15 cellular contexts compared by ENCODE assay signal in the genomic region with DNA sequence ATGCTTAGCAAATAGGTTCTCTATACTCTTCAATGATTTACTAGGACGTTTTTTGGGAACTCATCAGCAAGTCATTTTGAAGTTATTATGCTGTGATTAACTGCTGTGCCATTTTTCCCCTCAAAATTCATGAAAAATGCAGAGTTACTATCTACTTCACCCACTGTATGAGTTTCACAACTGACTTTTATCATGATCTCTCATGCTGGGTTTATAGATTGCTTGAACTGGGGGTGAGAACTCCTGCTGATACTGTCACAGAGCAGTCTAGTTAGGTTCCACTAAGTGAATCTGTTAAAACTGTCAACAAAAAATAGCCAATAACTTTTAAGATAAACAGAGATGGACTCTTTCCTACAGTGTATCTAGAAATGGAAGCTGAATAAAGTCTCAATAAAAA.
DNase-seq lines count a peak whose midpoint lies in the region; ATAC-seq and TF ChIP-seq lines count a peak whose summit lies in the region.
"Had no signal": no experiment of that assay in that cellular context is flagged by ENCODE, and none has a peak within 500 bp of the region (broad histone marks: within the 10 kb centered on the region; RNA-seq: fewer than 3 reads in every experiment).

No MANE protein-coding gene starts in this region.

- H3K27me3 ChIP-seq in iPS-20b (ENCODE audit: insufficient read depth, low read length) (no peaks in the 10 kb centered on the region), PC-9 (ENCODE audit: insufficient read depth, low read depth) (no peaks in the 10 kb centered on the region)
- H3K27me3 ChIP-seq: BE2C had no signal

- H3K4me1 Mint-ChIP-seq in activated CD4-positive, alpha-beta memory T cell treated with anti-CD3 and anti-CD28 coated beads, Interleukin-2, amount 10 ng/mL, durations not matched to agents 7 days and 5 days, result no peaks in the 10 kb centered on the region

- no peak overlapping the region for H3K4me3 Mint-ChIP-seq in activated CD4-positive, alpha-beta memory T cell treated with anti-CD3 and anti-CD28 coated beads, Interleukin-2, amount 10 ng/mL, durations not matched to agents 7 days and 5 days
- H3K4me3 Mint-ChIP-seq: CD8-positive, alpha-beta T cell had no signal

- no peak for ATAC-seq in GM18867 (IDR thresholded peaks at IDR 0.05; ENCODE audit: unreplicated experiment)
- ATAC-seq: CD8-positive, alpha-beta T cell had no signal

- H3K36me3 ChIP-seq in HEK293 (ENCODE audit: control insufficient read depth in 2 of 2, insufficient read depth in 1 of 2, low read length in 2 of 2), result no peaks in the 10 kb centered on the region
- H3K36me3 ChIP-seq in iPS-20b (ENCODE audit: insufficient read depth, low read depth, low read length), result no peaks in the 10 kb centered on the region
- no peaks in the 10 kb centered on the region for H3K36me3 ChIP-seq in PC-9 (ENCODE audit: low read depth)
- H3K36me3 ChIP-seq: BE2C had no signal

- POLR2A ChIA-PET in HEK293 (lab: Yijun Ruan, JAX) (no interaction called here), PC-9 (lab: Charles Lee; ENCODE audit: unreplicated experiment) (no interaction called here)
- POLR2A ChIA-PET in activated CD4-positive, alpha-beta memory T cell treated with anti-CD3 and anti-CD28 coated beads, Interleukin-2, amount 10 ng/mL, durations not matched to agents 7 days and 5 days (lab: Charles Lee), result no interaction called here

- no peaks in the 10 kb centered on the region for H3K9me2 ChIP-seq in PC-9 (ENCODE audit: insufficient read depth)

- H3K9me3 ChIP-seq in HEK293 (ENCODE audit: control insufficient read depth, insufficient read depth, low read depth, low read length) (no peaks in the 10 kb centered on the region), iPS-20b (ENCODE audit: insufficient read depth, low read depth, low read length) (no peaks in the 10 kb centered on the region), PC-9 (ENCODE audit: insufficient read depth, low read depth) (no peaks in the 10 kb centered on the region)
- H3K9me3 ChIP-seq: BE2C had no signal

- BruUV-seq in PC-9 (replicated peaks; lab: Mats Ljungman, UMichigan), result no TSS peak

- H3K79me2 ChIP-seq in PC-9 (ENCODE audit: low read depth), result no peaks in the 10 kb centered on the region

- H3K27ac ChIP-seq in HEK293 (ENCODE audit: extremely low read depth, low read depth, low read length) (no peak overlapping the region), iPS-20b (ENCODE audit: low read length) (peak overlapping the region; percentile 2), PC-9 (no peak overlapping the region)
- H3K27ac ChIP-seq: C4-2B had no signal

- H3K4me1 ChIP-seq in HEK293 (ENCODE audit: control insufficient read depth, insufficient read depth, low read length) (no peaks in the 10 kb centered on the region), iPS-20b (ENCODE audit: insufficient read depth, low read length) (peaks cover 32% of the 10 kb centered on the region), PC-9 (replicated peaks; ENCODE audit: insufficient read depth) (no peaks in the 10 kb centered on the region)
- H3K4me1 ChIP-seq: BE2C had no signal

- TF ChIP-seq CTCF in HEK293 (tag by site-specific recombination; IDR thresholded peaks at IDR 0.05) (no peak), PC-9 (conservative IDR thresholded peaks at IDR 0.05) (no peak)

- H3K9me3 Mint-ChIP-seq in activated CD4-positive, alpha-beta memory T cell treated with anti-CD3 and anti-CD28 coated beads, Interleukin-2, amount 10 ng/mL, durations not matched to agents 7 days and 5 days, result peaks cover 10% of the 10 kb centered on the region

- DNase-seq in OCI-M1 (lab: John Stamatoyannopoulos, UW) (peak; percentile 10), HPDE6-E6E7 (ENCODE audit: extremely low spot score) (no peak), PC-9 (no peak)
- DNase-seq in activated CD4-positive, alpha-beta memory T cell treated with anti-CD3 and anti-CD28 coated beads, Interleukin-2, amount 10 ng/mL, durations not matched to agents 7 days and 5 days, result no peak
- DNase-seq: BE2C; CD8-positive, alpha-beta T cell; COR-L47; DND-41; GDM1; IMR-90; KBM-7 had no signal

- no peaks in the 10 kb centered on the region for H3K36me3 Mint-ChIP-seq in activated CD4-positive, alpha-beta memory T cell treated with anti-CD3 and anti-CD28 coated beads, Interleukin-2, amount 10 ng/mL, durations not matched to agents 7 days and 5 days (ENCODE audit: low read depth)
- H3K36me3 Mint-ChIP-seq: CD8-positive, alpha-beta T cell had no signal

- H2AFZ ChIP-seq in PC-9, result no peak overlapping the region

- H3K9ac ChIP-seq in iPS-20b (ENCODE audit: low read depth, low read length), result peak overlapping the region; percentile 2; the same call in 1 of the 2 replicates

- no peak overlapping the region for H3K27ac Mint-ChIP-seq in activated CD4-positive, alpha-beta memory T cell treated with anti-CD3 and anti-CD28 coated beads, Interleukin-2, amount 10 ng/mL, durations not matched to agents 7 days and 5 days
- H3K27ac Mint-ChIP-seq: CD8-positive, alpha-beta T cell had no signal

- no peaks in the 10 kb centered on the region for H3K27me3 Mint-ChIP-seq in activated CD4-positive, alpha-beta memory T cell treated with anti-CD3 and anti-CD28 coated beads, Interleukin-2, amount 10 ng/mL, durations not matched to agents 7 days and 5 days

- no peaks in the 10 kb centered on the region for H4K20me1 ChIP-seq in PC-9 (ENCODE audit: insufficient read depth)

- no peak overlapping the region for H3K4me2 ChIP-seq in PC-9

- H3K4me3 ChIP-seq in HEK293 (ENCODE audit: low read depth, low read length) (no peak overlapping the region), iPS-20b (ENCODE audit: low read length) (0 out of 2 replicates have a peak overlapping the region, but pooled peaks have one; percentile 57), PC-9 (no peak overlapping the region)

- no peaks in the 10 kb centered on the region for H3F3A ChIP-seq in PC-9 (ENCODE audit: insufficient read depth, low read depth)

- intact Hi-C loops in PC-9 (cut with micrococcal nuclease; ENCODE audit: unreplicated experiment), result no loop called here

- CTCF ChIA-PET in HEK293 (lab: Yijun Ruan, JAX), result no interaction called here
- CTCF ChIA-PET in PC-9 (lab: Charles Lee), result no interaction called here
- CTCF ChIA-PET in activated CD4-positive, alpha-beta memory T cell treated with anti-CD3 and anti-CD28 coated beads, Interleukin-2, amount 10 ng/mL, durations not matched to agents 7 days and 5 days (lab: Charles Lee), result no interaction called here

TF ChIP-seq in HEK293, 187 proteins besides CTCF, POLR2A, EP300 and RAD21:
- TF ChIP-seq REPIN1 (tag by site-specific recombination; IDR thresholded peaks at IDR 0.05; ENCODE audit: low read depth), result no peak
- peak; percentile 66; the same call in 1 of the 2 replicates for TF ChIP-seq TRIM28 (IDR thresholded peaks at IDR 0.05; ENCODE audit: borderline replicate concordance, low read length)
- TF ChIP-seq, protein P1, sequence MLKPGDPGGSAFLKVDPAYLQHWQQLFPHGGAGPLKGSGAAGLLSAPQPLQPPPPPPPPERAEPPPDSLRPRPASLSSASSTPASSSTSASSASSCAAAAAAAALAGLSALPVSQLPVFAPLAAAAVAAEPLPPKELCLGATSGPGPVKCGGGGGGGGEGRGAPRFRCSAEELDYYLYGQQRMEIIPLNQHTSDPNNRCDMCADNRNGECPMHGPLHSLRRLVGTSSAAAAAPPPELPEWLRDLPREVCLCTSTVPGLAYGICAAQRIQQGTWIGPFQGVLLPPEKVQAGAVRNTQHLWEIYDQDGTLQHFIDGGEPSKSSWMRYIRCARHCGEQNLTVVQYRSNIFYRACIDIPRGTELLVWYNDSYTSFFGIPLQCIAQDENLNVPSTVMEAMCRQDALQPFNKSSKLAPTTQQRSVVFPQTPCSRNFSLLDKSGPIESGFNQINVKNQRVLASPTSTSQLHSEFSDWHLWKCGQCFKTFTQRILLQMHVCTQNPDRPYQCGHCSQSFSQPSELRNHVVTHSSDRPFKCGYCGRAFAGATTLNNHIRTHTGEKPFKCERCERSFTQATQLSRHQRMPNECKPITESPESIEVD (tag by site-specific recombination; IDR thresholded peaks at IDR 0.05), result 0 out of 2 replicates have a peak, but pooled peaks have one; percentile 9
- no peak for TF ChIP-seq ZNF416 (tag by site-specific recombination; IDR thresholded peaks at IDR 0.05)
TF ChIP-seq in HEK293: peak in this region for 2.
